ENCODE assay signal across 20 cellular contexts in genomic region chrX:130828641-130829040, GRCh38.
"Had no signal": no experiment of that assay in that cellular context is flagged by ENCODE, and none has a peak within 500 bp of the region (broad histone marks: within the 10 kb centered on the region; RNA-seq: fewer than 3 reads in every experiment).

No MANE protein-coding gene starts in this region.

- DNase-seq: IMR-90, KG1, MM.1S, NCI-H1092 treated with DMSO at 0.1 percent for 48 hours, NCI-H1436, NCI-H187, NCI-H2029, NCI-H2081 treated with DMSO at 0.1 percent for 48 hours, NCI-H2171, NCI-H226, NCI-H446, NCI-H510A, NCI-H524 treated with DMSO at 0.1 percent for 48 hours, NCI-H69, NCI-H774, RPMI8226, SHP77 had no signal

- ATAC-seq: HepG2, SK-N-SH treated with all-trans-retinoic acid at 6 μM for 48 hours had no signal

- FAIRE-seq: HepG2, RCC 7860 had no signal
